ENCODE assay signal across 18 cellular contexts in genomic region chr2:226307440-226308365, GRCh38.
A peak's percentile ranks its signal among the peaks of the same experiment; 100 is the strongest.
DNase-seq lines count a peak whose midpoint lies in the region; ATAC-seq, FAIRE-seq and TF ChIP-seq lines count a peak whose summit lies in the region.
"Had no signal": no experiment of that assay in that cellular context is flagged by ENCODE, and none has a peak within 500 bp of the region (broad histone marks: within the 10 kb centered on the region; RNA-seq: fewer than 3 reads in every experiment).

No MANE protein-coding gene starts in this region.

- no peak overlapping the region for H3K9ac ChIP-seq in BLaER1 treated with 17β-estradiol and CSF1 and Interleukin-3, amounts not matched to agents 10 nM and 100 nM
- H3K9ac ChIP-seq in OCI-LY3 (ENCODE audit: low read length) = no peak overlapping the region
- no peak overlapping the region for H3K9ac ChIP-seq in kidney (ENCODE audit: low read length in 2 of 2)

- peak overlapping the region in 9 of 11 experiments; percentile 2 to 72 (median 34); a peak in 14 of 22 replicates for H3K4me2 ChIP-seq in BLaER1 treated with 17β-estradiol and CSF1 and Interleukin-3, amounts not matched to agents 10 nM and 100 nM
- peak overlapping the region; percentile 22; the same call in 1 of the 2 replicates for H3K4me2 ChIP-seq in OCI-LY3 (ENCODE audit: low read length)
- H3K4me2 ChIP-seq: A549, PC-9 had no signal

- H3K27ac Mint-ChIP-seq in activated CD4-positive, alpha-beta memory T cell treated with anti-CD3 and anti-CD28 coated beads, Interleukin-2, amount 10 ng/mL, durations not matched to agents 7 days and 5 days = no peak overlapping the region
- H3K27ac Mint-ChIP-seq: CD4-positive, CD25-positive, alpha-beta regulatory T cell had no signal

- no peaks in the 10 kb centered on the region for H3K79me2 ChIP-seq in OCI-LY3 (ENCODE audit: low read length)

- H3K4me1 ChIP-seq in BLaER1 treated with 17β-estradiol and CSF1 and Interleukin-3, amounts not matched to agents 10 nM and 100 nM = peaks cover 9 to 35% (median 26%) of the 10 kb centered on the region in 10 experiments
- H3K4me1 ChIP-seq in OCI-LY3 (ENCODE audit: low read length) (peaks cover 13% of the 10 kb centered on the region), kidney (ENCODE audit: control insufficient read depth in 1 of 2, insufficient read depth in 1 of 2, low read depth in 1 of 2, low read length in 2 of 2) (no peaks in the 10 kb centered on the region), pancreas (peaks cover 0 to 9% (median 4%) of the 10 kb centered on the region in 3 donors)

- peaks cover 0 to 6% (median 0%) of the 10 kb centered on the region in 11 experiments; a peak in 2 of 22 replicates for H3K9me3 ChIP-seq in BLaER1 treated with 17β-estradiol and CSF1 and Interleukin-3, amounts not matched to agents 10 nM and 100 nM (replicated peaks in 1 of 11)
- no peaks in the 10 kb centered on the region for H3K9me3 ChIP-seq in OCI-LY3 (ENCODE audit: insufficient read depth, low read length)
- no peaks in the 10 kb centered on the region for H3K9me3 ChIP-seq in kidney (ENCODE audit: control insufficient read depth in 1 of 2, low read length in 2 of 2)
- no peaks in the 10 kb centered on the region for H3K9me3 ChIP-seq in pancreas
- H3K9me3 ChIP-seq: A549, Caco-2 had no signal

- CTCF ChIA-PET in activated CD4-positive, alpha-beta memory T cell treated with anti-CD3 and anti-CD28 coated beads, Interleukin-2, amount 10 ng/mL, durations not matched to agents 7 days and 5 days (lab: Charles Lee) = no interaction called here

- H3K36me3 Mint-ChIP-seq in activated CD4-positive, alpha-beta memory T cell treated with anti-CD3 and anti-CD28 coated beads, Interleukin-2, amount 10 ng/mL, durations not matched to agents 7 days and 5 days (ENCODE audit: low read depth) = no peaks in the 10 kb centered on the region
- H3K36me3 Mint-ChIP-seq: CD4-positive, CD25-positive, alpha-beta regulatory T cell had no signal

- no peak overlapping the region for H3K4me3 ChIP-seq in BLaER1 treated with 17β-estradiol and CSF1 and Interleukin-3, amounts not matched to agents 10 nM and 100 nM
- H3K4me3 ChIP-seq in OCI-LY3 (ENCODE audit: low read length) (no peak overlapping the region), kidney (ENCODE audit: low read length in 2 of 2) (no peak overlapping the region), pancreas (no peak overlapping the region)
- H3K4me3 ChIP-seq: A549, PC-9 had no signal

- H3K27me3 Mint-ChIP-seq in activated CD4-positive, alpha-beta memory T cell treated with anti-CD3 and anti-CD28 coated beads, Interleukin-2, amount 10 ng/mL, durations not matched to agents 7 days and 5 days = no peaks in the 10 kb centered on the region
- H3K27me3 Mint-ChIP-seq: CD4-positive, CD25-positive, alpha-beta regulatory T cell had no signal

- H3K9me3 Mint-ChIP-seq in activated CD4-positive, alpha-beta memory T cell treated with anti-CD3 and anti-CD28 coated beads, Interleukin-2, amount 10 ng/mL, durations not matched to agents 7 days and 5 days = no peaks in the 10 kb centered on the region

- no peak for DNase-seq in kidney
- DNase-seq in pancreas = no peak
- DNase-seq in activated gamma-delta T cell treated with Interleukin-2 at 50 U/mL for 16 hours = no peak
- DNase-seq in activated CD4-positive, alpha-beta memory T cell treated with anti-CD3 and anti-CD28 coated beads, Interleukin-2, amount 10 ng/mL, durations not matched to agents 7 days and 5 days = no peak
- DNase-seq in activated CD4-positive, CD25-positive, alpha-beta regulatory T cell (lab: John Stamatoyannopoulos, UW) = no peak
- DNase-seq: Caco-2; CD4-positive, CD25-positive, alpha-beta regulatory T cell; DMS79; GOT3; KG1; NCI-H1436; NCI-H2029; NCI-H510A; NCI-H774; PC-9 had no signal

- no peak overlapping the region for H3K4me3 Mint-ChIP-seq in activated CD4-positive, alpha-beta memory T cell treated with anti-CD3 and anti-CD28 coated beads, Interleukin-2, amount 10 ng/mL, durations not matched to agents 7 days and 5 days
- H3K4me3 Mint-ChIP-seq: CD4-positive, CD25-positive, alpha-beta regulatory T cell had no signal

- WGBS in pancreas, 2 donors = 65 to 73% methylated on average over 6 of the region's 6 CpGs

- no peak overlapping the region for H2AFZ ChIP-seq in OCI-LY3 (ENCODE audit: low read depth, low read length)
- H2AFZ ChIP-seq: PC-9 had no signal

- no peaks in the 10 kb centered on the region for H3K36me3 ChIP-seq in BLaER1 treated with 17β-estradiol and CSF1 and Interleukin-3, amounts not matched to agents 10 nM and 100 nM
- no peaks in the 10 kb centered on the region for H3K36me3 ChIP-seq in OCI-LY3 (replicated peaks; ENCODE audit: low read depth, low read length)
- no peaks in the 10 kb centered on the region for H3K36me3 ChIP-seq in kidney (ENCODE audit: control insufficient read depth in 1 of 2, insufficient read depth in 2 of 2, low read length in 2 of 2)
- H3K36me3 ChIP-seq in pancreas = no peaks in the 10 kb centered on the region

- POLR2A ChIA-PET in activated CD4-positive, alpha-beta memory T cell treated with anti-CD3 and anti-CD28 coated beads, Interleukin-2, amount 10 ng/mL, durations not matched to agents 7 days and 5 days (lab: Charles Lee) = no interaction called here

- ATAC-seq in pancreas = peak in 2 of 4 donors; percentile 23 to 38
- ATAC-seq: A549 had no signal

- FAIRE-seq in kidney (lab: Jason Lieb, UNC) (peak; percentile 42), pancreas (lab: Jason Lieb, UNC) (peak; percentile 56)
- FAIRE-seq: A549 had no signal

- intact Hi-C loops in kidney (cut with DNase I) (no loop called here), pancreas (cut with DNase I) (no loop called here)

- H4K20me1 ChIP-seq in BLaER1 treated with 17β-estradiol and CSF1 and Interleukin-3, amounts not matched to agents 10 nM and 100 nM = no peaks in the 10 kb centered on the region
- H4K20me1 ChIP-seq in OCI-LY3 (ENCODE audit: insufficient read depth, low read length) = no peaks in the 10 kb centered on the region

- TF ChIP-seq CTCF in OCI-LY3 (IDR thresholded peaks at IDR 0.05; ENCODE audit: low read depth, low read length) (no peak), kidney (IDR thresholded peaks at IDR 0.05; ENCODE audit: borderline replicate concordance, extremely low read depth, insufficient read depth) (no peak), pancreas (IDR thresholded peaks at IDR 0.05) (no peak)

- H3K27me3 ChIP-seq in BLaER1 treated with 17β-estradiol and CSF1 and Interleukin-3, amounts not matched to agents 10 nM and 100 nM = no peaks in the 10 kb centered on the region
- no peaks in the 10 kb centered on the region for H3K27me3 ChIP-seq in OCI-LY3 (ENCODE audit: low read depth, low read length)
- H3K27me3 ChIP-seq in pancreas = no peaks in the 10 kb centered on the region

- H3K4me1 Mint-ChIP-seq in activated CD4-positive, alpha-beta memory T cell treated with anti-CD3 and anti-CD28 coated beads, Interleukin-2, amount 10 ng/mL, durations not matched to agents 7 days and 5 days = no peaks in the 10 kb centered on the region
- H3K4me1 Mint-ChIP-seq: CD4-positive, CD25-positive, alpha-beta regulatory T cell had no signal

- H3K27ac ChIP-seq in BLaER1 treated with 17β-estradiol and CSF1 and Interleukin-3, amounts not matched to agents 10 nM and 100 nM = peak overlapping the region in 3 of 11 experiments; percentile 10 to 77 (median 66); a peak in 4 of 22 replicates
- H3K27ac ChIP-seq in OCI-LY3 (ENCODE audit: low read length) (no peak overlapping the region), kidney (ENCODE audit: low read depth in 2 of 2, low read length in 2 of 2) (no peak overlapping the region), pancreas (no peak overlapping the region)
- H3K27ac ChIP-seq: A549, PC-9 had no signal
